10 cellular contexts compared by ENCODE assay signal in the genomic region with DNA sequence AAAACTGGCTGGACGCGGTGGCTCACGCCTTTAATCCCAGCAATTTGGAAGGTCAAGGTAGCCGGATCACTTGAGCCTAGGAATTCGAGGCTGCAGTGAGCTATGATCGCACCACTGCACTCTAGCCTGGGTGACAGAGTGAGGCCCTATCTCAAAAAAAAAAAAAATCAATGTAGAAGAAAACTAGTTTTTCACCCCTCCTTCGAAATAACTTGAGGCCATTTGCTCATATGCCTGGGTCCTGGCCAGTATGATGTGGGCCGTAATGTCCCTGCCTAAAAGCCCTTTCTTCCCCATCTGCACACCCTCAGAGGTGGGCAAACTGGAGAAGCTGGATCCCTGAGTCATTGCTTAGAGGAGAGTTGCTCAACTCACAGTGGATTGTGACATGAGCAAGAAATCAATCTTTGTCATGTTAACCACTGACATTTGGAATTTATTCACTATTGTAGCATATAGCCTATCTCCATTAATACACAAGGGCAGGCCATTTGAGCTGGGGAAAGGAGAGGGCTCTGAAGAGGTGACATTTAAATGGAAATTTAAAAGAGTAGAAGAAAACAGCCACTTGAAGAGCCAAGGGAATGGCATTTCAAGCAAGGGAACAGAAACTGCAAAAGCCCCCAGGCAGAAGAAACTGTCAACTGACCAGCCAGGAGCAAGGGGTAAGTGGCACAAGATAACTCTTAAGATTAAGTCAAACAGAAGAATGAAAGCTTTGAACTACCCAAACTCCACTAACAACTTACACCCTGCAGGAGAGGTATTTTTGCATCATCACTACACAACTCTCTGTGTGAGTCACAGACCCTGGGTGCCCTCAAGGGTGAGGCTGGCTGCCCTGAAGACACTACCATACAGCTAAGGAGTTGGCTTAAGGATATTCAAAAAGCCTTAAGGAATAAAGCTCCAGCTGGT. TPM values are rescaled to one million over a fixed set of nuclear protein-coding genes. Genes with fewer than 3 reads are reported as not detected.
DNase-seq lines count a peak whose midpoint lies in the region; ATAC-seq and TF ChIP-seq lines count a peak whose summit lies in the region.
"Had no signal": no experiment of that assay in that cellular context is flagged by ENCODE, and none has a peak within 500 bp of the region (broad histone marks: within the 10 kb centered on the region; RNA-seq: fewer than 3 reads in every experiment).

No MANE protein-coding gene starts in this region.

- H3K79me2 ChIP-seq in ACC112 (ENCODE audit: control insufficient read depth, insufficient read depth, low read length, unreplicated experiment): no peaks in the 10 kb centered on the region

- peaks cover 8% of the 10 kb centered on the region for H3K27me3 Mint-ChIP-seq in glutamatergic neuron (ENCODE audit: unreplicated experiment)

- DNase-seq in RKO (ENCODE audit: low spot score) (peak; percentile 37), foreskin melanocyte (peak; percentile 60), glutamatergic neuron (no peak)
- DNase-seq: cerebellar nuclear complex, NCI-H2081 had no signal

- H3K36me3 Mint-ChIP-seq in glutamatergic neuron (ENCODE audit: unreplicated experiment): no peaks in the 10 kb centered on the region

- TF ChIP-seq CTCF in glutamatergic neuron (IDR thresholded peaks at IDR 0.05; ENCODE audit: partially characterized antibody, unreplicated experiment): no peak

- H3K4me1 Mint-ChIP-seq in glutamatergic neuron (ENCODE audit: low read depth, unreplicated experiment): peaks cover 12% of the 10 kb centered on the region

- peak overlapping the region; percentile 77 for H3K27ac ChIP-seq in ACC112 (ENCODE audit: low read depth, low read length)

- H3K9me3 Mint-ChIP-seq in glutamatergic neuron (ENCODE audit: unreplicated experiment): peaks cover 13% of the 10 kb centered on the region

- no peak overlapping the region for H3K4me3 Mint-ChIP-seq in glutamatergic neuron (ENCODE audit: unreplicated experiment)

- H3K27me3 ChIP-seq in ACC112 (ENCODE audit: insufficient read depth, low read length): no peaks in the 10 kb centered on the region

- ATAC-seq in GM21619 (IDR thresholded peaks at IDR 0.05; ENCODE audit: unreplicated experiment) (peak; percentile 45), HG03045 (IDR thresholded peaks at IDR 0.05; ENCODE audit: unreplicated experiment) (no peak), GM21717 (IDR thresholded peaks at IDR 0.05; ENCODE audit: unreplicated experiment) (no peak), HG03175 (IDR thresholded peaks at IDR 0.05; ENCODE audit: unreplicated experiment) (no peak)

- H3K4me3 ChIP-seq in ACC112 (ENCODE audit: low read depth, low read length): no peak overlapping the region

- no peak overlapping the region for H2AFZ ChIP-seq in ACC112 (ENCODE audit: low read length, unreplicated experiment)

- no peaks in the 10 kb centered on the region for H3K36me3 ChIP-seq in ACC112 (ENCODE audit: insufficient read depth, low read length)

- H3K27ac Mint-ChIP-seq in glutamatergic neuron (ENCODE audit: unreplicated experiment): no peak overlapping the region

- peaks cover 21% of the 10 kb centered on the region for H3K4me1 ChIP-seq in ACC112 (ENCODE audit: control insufficient read depth, insufficient read depth, low read length, unreplicated experiment)

RNA-seq across cellular contexts. Expression of a gene that starts 7.6 kb away (rescaled TPM):
- 19.3 TPM for total RNA-seq in glutamatergic neuron (ENCODE audit: unreplicated experiment)
